Comparison of ENCODE assay signal across 9 cellular contexts in genomic region chr11:66314186-66314501, GRCh38. TPM values are rescaled to one million over a fixed set of nuclear protein-coding genes. Genes with fewer than 3 reads are reported as not detected.
DNase-seq lines count a peak whose midpoint lies in the region; ATAC-seq and TF ChIP-seq lines count a peak whose summit lies in the region.
"Had no signal": no experiment of that assay in that cellular context is flagged by ENCODE, and none has a peak within 500 bp of the region (broad histone marks: within the 10 kb centered on the region; RNA-seq: fewer than 3 reads in every experiment).

No MANE protein-coding gene starts in this region.

- POLR2A ChIA-PET in CD8-positive, alpha-beta T cell (lab: Charles Lee) = interaction anchor here (0.7 to 3.9 kb wide), 5 partner anchors 8 to 170 kb away, joined by 6 to 45 read pairs (median 27); partner anchors contain the start of genes B4GAT1 and BRMS1
- POLR2A ChIA-PET in RWPE1 (lab: Yijun Ruan, JAX; ENCODE audit: low non-redundant PET) = no interaction called here
- POLR2A ChIA-PET in PC-9 (lab: Charles Lee; ENCODE audit: unreplicated experiment) = no interaction called here

- H3K27me3 ChIP-seq in CD8-positive, alpha-beta T cell (ENCODE audit: insufficient read depth, low read length) = no peaks in the 10 kb centered on the region
- H3K27me3 ChIP-seq in sigmoid colon = no peaks in the 10 kb centered on the region
- H3K27me3 ChIP-seq in PC-9 (ENCODE audit: insufficient read depth, low read depth) = peaks cover 8% of the 10 kb centered on the region

- H3K36me3 ChIP-seq in CD8-positive, alpha-beta T cell (ENCODE audit: insufficient read depth, low read length) = no peaks in the 10 kb centered on the region
- H3K36me3 ChIP-seq in sigmoid colon (no peaks in the 10 kb centered on the region), PC-9 (ENCODE audit: low read depth) (no peaks in the 10 kb centered on the region)

- H3K27ac Mint-ChIP-seq in CD8-positive, alpha-beta T cell = peak overlapping the region; percentile 99

- no TSS peak for BruUV-seq in PC-9 (replicated peaks; lab: Mats Ljungman, UMichigan)

- intact Hi-C loops in CD8-positive, alpha-beta T cell (cut with DNase I, micrococcal nuclease) = loop anchor here (10.0 kb wide), 4 partner anchors 321 to 1151 kb away; partner anchors contain the start of genes MAP3K11 (in 1 of the 2), PCNX3 (in 1 of the 2), PPP1CA (in 1 of the 2) and RBM4 (in 1 of the 2)
- intact Hi-C loops in sigmoid colon (cut with DNase I) (no loop called here), PC-9 (cut with micrococcal nuclease; ENCODE audit: unreplicated experiment) (loop anchor here (5.0 kb wide), 1 partner anchor 58 kb away; the partner anchor contains the start of gene SLC29A2)

- H3K4me2 ChIP-seq in PC-9 = no peak overlapping the region

- H3K36me3 Mint-ChIP-seq in CD8-positive, alpha-beta T cell = peaks cover 14% of the 10 kb centered on the region

- peak overlapping the region; percentile 93 for H3K4me3 Mint-ChIP-seq in CD8-positive, alpha-beta T cell

- peak overlapping the region; percentile 92 for H3K27ac ChIP-seq in CD8-positive, alpha-beta T cell (ENCODE audit: low read depth, low read length)
- H3K27ac ChIP-seq in RWPE1 = peak overlapping the region; percentile 93
- H3K27ac ChIP-seq in sigmoid colon = peak overlapping the region; percentile 86 to 94 (median 90)
- H3K27ac ChIP-seq in PC-9 = no peak overlapping the region

- CTCF ChIA-PET in CD8-positive, alpha-beta T cell (lab: Charles Lee) = interaction anchor here (1.0 to 7.0 kb wide), 5 partner anchors 11 to 76 kb away, joined by 3 to 140 read pairs (median 59); partner anchors contain the start of genes BRMS1 and RIN1
- CTCF ChIA-PET in RWPE1 (lab: Yijun Ruan, JAX) (interaction anchor here (1.0 kb wide), 1 partner anchor 75 kb away, joined by 3 read pairs; no protein-coding TSS in a partner anchor), PC-9 (lab: Charles Lee) (no interaction called here)

- H3K4me3 ChIP-seq in CD8-positive, alpha-beta T cell (ENCODE audit: low read depth, low read length) = peak overlapping the region; percentile 74
- H3K4me3 ChIP-seq in fibroblast of mammary gland (ENCODE audit: control insufficient read depth, low read depth, low read length) = peak overlapping the region; percentile 63
- peak overlapping the region; percentile 21 to 58 (median 52) for H3K4me3 ChIP-seq in sigmoid colon
- H3K4me3 ChIP-seq in PC-9 = no peak overlapping the region

- no peaks in the 10 kb centered on the region for H4K20me1 ChIP-seq in PC-9 (ENCODE audit: insufficient read depth)

- H3K4me1 Mint-ChIP-seq in CD8-positive, alpha-beta T cell (ENCODE audit: low read depth) = peaks cover 38% of the 10 kb centered on the region

- no peak for TF ChIP-seq EP300 in sigmoid colon (IDR thresholded peaks at IDR 0.05)

- no peaks in the 10 kb centered on the region for H3K9me3 Mint-ChIP-seq in CD8-positive, alpha-beta T cell

- 84 to 92% methylated on average over 1 of the region's 1 CpG for WGBS in sigmoid colon, 2 donors

- no peaks in the 10 kb centered on the region for H3K9me3 ChIP-seq in CD8-positive, alpha-beta T cell (ENCODE audit: low read length)
- H3K9me3 ChIP-seq in sigmoid colon (no peaks in the 10 kb centered on the region), PC-9 (ENCODE audit: insufficient read depth, low read depth) (0 out of 2 replicates have a peak, but pooled peaks cover 1% of the 10 kb centered on the region)

- no peak for TF ChIP-seq POLR2A in sigmoid colon (IDR thresholded peaks at IDR 0.05)

- H3K79me2 ChIP-seq in PC-9 (ENCODE audit: low read depth) = no peaks in the 10 kb centered on the region

- H3K27me3 Mint-ChIP-seq in CD8-positive, alpha-beta T cell (ENCODE audit: low read depth) = no peaks in the 10 kb centered on the region

- no peak for DNase-seq in CD8-positive, alpha-beta T cell
- DNase-seq in RWPE1 (ENCODE audit: low spot score) (no peak), fibroblast of mammary gland (ENCODE audit: low read depth) (no peak), sigmoid colon (no peak), NCI-H1694 (lab: John Stamatoyannopoulos, UW) (no peak), OCI-M2 (lab: John Stamatoyannopoulos, UW; ENCODE audit: unreplicated experiment) (no peak), PC-9 (no peak)
- DNase-seq: NCI-H1105 treated with DMSO at 0.1 percent for 48 hours had no signal

- ATAC-seq in CD8-positive, alpha-beta T cell = no peak
- no peak for ATAC-seq in GM21737 (IDR thresholded peaks at IDR 0.05; ENCODE audit: unreplicated experiment)

- H3K9me2 ChIP-seq in PC-9 (ENCODE audit: insufficient read depth) = no peaks in the 10 kb centered on the region

- H3F3A ChIP-seq in PC-9 (ENCODE audit: insufficient read depth, low read depth) = peaks cover 10% of the 10 kb centered on the region; the same call in 1 of the 2 replicates

- peaks cover 24% of the 10 kb centered on the region for H3K4me1 ChIP-seq in CD8-positive, alpha-beta T cell (ENCODE audit: insufficient read depth, low read length)
- peaks cover 0 to 67% (median 61%) of the 10 kb centered on the region in 4 donors for H3K4me1 ChIP-seq in sigmoid colon
- H3K4me1 ChIP-seq in PC-9 (replicated peaks; ENCODE audit: insufficient read depth) = peaks cover 16% of the 10 kb centered on the region

- no peak for TF ChIP-seq CTCF in CD8-positive, alpha-beta T cell (IDR thresholded peaks at IDR 0.05)
- TF ChIP-seq CTCF in RWPE1 (conservative IDR thresholded peaks at IDR 0.05; ENCODE audit: low read depth) = no peak
- TF ChIP-seq CTCF in fibroblast of mammary gland (conservative IDR thresholded peaks at IDR 0.05; ENCODE audit: control insufficient read depth, insufficient read depth, low read depth, low read length) = no peak
- TF ChIP-seq CTCF in sigmoid colon (IDR thresholded peaks at IDR 0.05) = no peak
- TF ChIP-seq CTCF in PC-9 (conservative IDR thresholded peaks at IDR 0.05) = no peak

- no peak overlapping the region for H2AFZ ChIP-seq in PC-9

RNA-seq across cellular contexts. Expression of gene CD248, which starts 2.7 kb away (rescaled TPM):
- total RNA-seq in CD8-positive, alpha-beta T cell = 10 to 100 TPM; 39.3 to 41.1 TPM
- total RNA-seq in sigmoid colon (10 to 100 TPM in 2 of 4 donors, 1 to 10 TPM in 2; 5.8 to 26.3 (median 13.0) TPM), PC-9 (2021) (not detected in 2 replicates)
- polyA plus RNA-seq in sigmoid colon = 10 to 100 TPM in 1 of 3 donors, 1 to 10 TPM in 2; 1.2 to 13.7 (median 3.0) TPM

RNA-seq across cellular contexts. Expression of gene RIN1, which starts 22.1 kb away (rescaled TPM):
- total RNA-seq in CD8-positive, alpha-beta T cell = 1 to 10 TPM; 1.5 to 3.2 TPM
- 1 to 10 TPM in 3 of 4 donors, under 1 TPM in 1; 0.68 to 6.1 (median 2.4) TPM for total RNA-seq in sigmoid colon
- 10 to 100 TPM in 1 of 3 donors, 1 to 10 TPM in 2; 2.4 to 10.2 (median 3.2) TPM for polyA plus RNA-seq in sigmoid colon
- 15.5 and 19.5 TPM in 2 replicates for total RNA-seq in PC-9 (2021)

RNA-seq across cellular contexts. Expression of gene TMEM151A, which starts 22.4 kb away (rescaled TPM):
- total RNA-seq in CD8-positive, alpha-beta T cell = under 1 TPM; 0.19 to 0.31 TPM
- total RNA-seq in sigmoid colon (under 1 TPM in 2 of 4 donors, not detected in 2; 0.27 to 0.36 TPM), PC-9 (2021) (0.15 and 0.22 TPM in 2 replicates)
- polyA plus RNA-seq in sigmoid colon = under 1 TPM in 1 of 3 donors, not detected in 2; 0.36 TPM

RNA-seq across cellular contexts. Expression of gene YIF1A, which starts 25.2 kb away (rescaled TPM):
- total RNA-seq in CD8-positive, alpha-beta T cell = 10 to 100 TPM; 16.8 to 17.1 TPM
- total RNA-seq in sigmoid colon = 10 to 100 TPM; 43.5 to 72.4 (median 61.9) TPM
- 100 to 1,000 TPM in 1 of 3 donors, 10 to 100 TPM in 2; 30.3 to 104 (median 45.0) TPM for polyA plus RNA-seq in sigmoid colon
- 81.8 and 84.8 TPM in 2 replicates for total RNA-seq in PC-9 (2021)

RNA-seq across cellular contexts. Expression of gene BRMS1, which starts 30.8 kb away (rescaled TPM):
- total RNA-seq in CD8-positive, alpha-beta T cell = 10 to 100 TPM; 66.7 to 68.0 TPM
- total RNA-seq in sigmoid colon (10 to 100 TPM; 20.2 to 36.2 (median 24.9) TPM), PC-9 (2021) (43.2 and 54.3 TPM in 2 replicates)
- polyA plus RNA-seq in sigmoid colon = 10 to 100 TPM; 65.4 to 81.8 (median 72.1) TPM
